ENCODE assay signal across 9 cellular contexts in the genomic region with DNA sequence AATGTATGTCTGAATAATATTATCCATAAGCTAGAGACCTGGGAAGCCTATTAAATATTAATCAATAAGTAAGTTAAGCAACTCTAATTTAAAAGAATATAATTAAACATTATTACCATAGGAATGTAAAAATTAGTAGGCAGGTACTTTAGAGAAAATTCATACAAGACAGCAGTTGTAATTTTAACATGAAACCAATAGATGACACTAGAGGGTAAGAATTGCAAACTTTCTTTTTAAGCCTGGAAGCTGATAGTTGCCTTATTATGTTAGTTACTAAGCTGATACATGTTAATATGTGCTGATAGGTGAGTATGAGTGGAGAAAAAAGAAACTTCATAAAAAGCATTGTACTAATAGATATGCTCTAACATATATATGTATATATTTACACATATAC.
DNase-seq lines count a peak whose midpoint lies in the region; ATAC-seq, FAIRE-seq and TF ChIP-seq lines count a peak whose summit lies in the region.
"Had no signal": no experiment of that assay in that cellular context is flagged by ENCODE, and none has a peak within 500 bp of the region (broad histone marks: within the 10 kb centered on the region; RNA-seq: fewer than 3 reads in every experiment).

No MANE protein-coding gene starts in this region.

- no peaks in the 10 kb centered on the region for H3K79me2 ChIP-seq in HepG2 (ENCODE audit: insufficient read depth, low read length)

- no TSS peak for BruUV-seq in HepG2 (replicated peaks; lab: Mats Ljungman, UMichigan)

- TF ChIP-seq EP300 in HepG2 (IDR thresholded peaks at IDR 0.05; ENCODE audit: low read depth in 2 of 2, low read length in 2 of 2) (no peak), HepG2 (CRISPR knock-in tag; IDR thresholded peaks at IDR 0.05; ENCODE audit: borderline replicate concordance) (no peak), ovary (IDR thresholded peaks at IDR 0.05) (no peak)

- TF ChIP-seq POLR2A in HepG2 (IDR thresholded peaks at IDR 0.05; ENCODE audit: insufficient read depth in 1 of 2, low read depth in 2 of 2, low read length in 2 of 2) (no peak), ovary (IDR thresholded peaks at IDR 0.05) (no peak)

- DNase-seq in DMS153 (lab: John Stamatoyannopoulos, UW) (peak; percentile 6), RWPE2 (ENCODE audit: low spot score) (no peak), HepG2 (ENCODE audit: low spot score) (no peak), NCI-H2029 (lab: John Stamatoyannopoulos, UW) (no peak), iPS-NIHi7 (ENCODE audit: extremely low spot score) (no peak), ovary (no peak)

- ATAC-seq in RWPE2 (ENCODE audit: low read depth) (no peak), HepG2 (no peak), GM21423 (IDR thresholded peaks at IDR 0.05; ENCODE audit: unreplicated experiment) (no peak)
- ATAC-seq: Right ventricle myocardium inferior had no signal

- H3K9me3 ChIP-seq in HEK293 (ENCODE audit: control insufficient read depth, insufficient read depth, low read depth, low read length) (no peaks in the 10 kb centered on the region), RWPE2 (ENCODE audit: severe bottlenecking) (no peaks in the 10 kb centered on the region), HepG2 (ENCODE audit: low read length) (no peaks in the 10 kb centered on the region), ovary (no peaks in the 10 kb centered on the region)

- intact Hi-C loops in HepG2 (cut with micrococcal nuclease; ENCODE audit: unreplicated experiment) (no loop called here), ovary (cut with DNase I) (no loop called here)

- no peak overlapping the region for H2AFZ ChIP-seq in HepG2 (ENCODE audit: low read length)

- H3K4me3 ChIP-seq in HEK293 (ENCODE audit: low read depth, low read length) = no peak overlapping the region
- H3K4me3 ChIP-seq in RWPE2 (ENCODE audit: severe bottlenecking) = no peak overlapping the region
- no peak overlapping the region for H3K4me3 ChIP-seq in HepG2 (replicated peaks in 1 of 3; ENCODE audit: insufficient read depth in 1 of 3, low read depth in 2 of 3, low read length in 3 of 3)
- no peak overlapping the region for H3K4me3 ChIP-seq in ovary

- TF ChIP-seq CTCF in HEK293 (tag by site-specific recombination; IDR thresholded peaks at IDR 0.05) (no peak), RWPE2 (IDR thresholded peaks at IDR 0.05; ENCODE audit: poor library complexity, severe bottlenecking) (peak; percentile 53), HepG2 (CRISPR knock-in tag; IDR thresholded peaks at IDR 0.05) (no peak; the same call in 1 of the 2 replicates), ovary (IDR thresholded peaks at IDR 0.05) (no peak)

- H3K36me3 ChIP-seq in HEK293 (ENCODE audit: control insufficient read depth in 2 of 2, insufficient read depth in 1 of 2, low read length in 2 of 2) (no peaks in the 10 kb centered on the region), RWPE2 (ENCODE audit: low read depth) (no peaks in the 10 kb centered on the region), HepG2 (replicated peaks in 1 of 2; ENCODE audit: control insufficient read depth in 1 of 2, insufficient read depth in 2 of 2, low read length in 2 of 2) (no peaks in the 10 kb centered on the region), ovary (no peaks in the 10 kb centered on the region)

- TF ChIP-seq RAD21 in HepG2 (CRISPR knock-in tag; IDR thresholded peaks at IDR 0.05) = no peak

- H4K20me1 ChIP-seq in HepG2 (ENCODE audit: insufficient read depth, low read length) = no peaks in the 10 kb centered on the region

- in situ Hi-C loops in HepG2 (cut with HindIII; ENCODE audit: extremely low pct_ligation_motif_present, low pct_unique_long_range_greater_than_20kb) = no loop called here

- CTCF ChIA-PET in HEK293 (lab: Yijun Ruan, JAX) = interaction anchor here (0.6 to 1.9 kb wide), 5 partner anchors 8 to 245 kb away, joined by 3 to 10 read pairs (median 3); no protein-coding TSS in a partner anchor
- CTCF ChIA-PET in HepG2 (lab: Yijun Ruan, JAX; ENCODE audit: low intra/inter-chr PET ratio, low total read pairs) = interaction anchor here (1.3 kb wide), 1 partner anchor 245 kb away, joined by 7 read pairs; no protein-coding TSS in a partner anchor

- POLR2A ChIA-PET in HEK293 (lab: Yijun Ruan, JAX) (no interaction called here), HepG2 (lab: Yijun Ruan, JAX) (no interaction called here)

- FAIRE-seq in HepG2 (lab: Jason Lieb, UNC) = no peak

- no peak overlapping the region for H3K27ac ChIP-seq in HEK293 (ENCODE audit: extremely low read depth, low read depth, low read length)
- no peak overlapping the region for H3K27ac ChIP-seq in RWPE2 (ENCODE audit: poor library complexity, severe bottlenecking)
- H3K27ac ChIP-seq in HepG2 (ENCODE audit: extremely low read length, insufficient read depth, low read length) = no peak overlapping the region
- H3K27ac ChIP-seq in ovary = no peak overlapping the region

- H3K27me3 ChIP-seq in RWPE2 (ENCODE audit: insufficient read depth, poor library complexity, severe bottlenecking) = no peaks in the 10 kb centered on the region
- H3K27me3 ChIP-seq in HepG2 (ENCODE audit: control insufficient read depth in 1 of 2, insufficient read depth in 2 of 2, low read length in 2 of 2) = no peaks in the 10 kb centered on the region
- no peaks in the 10 kb centered on the region for H3K27me3 ChIP-seq in ovary

- no peak overlapping the region for H3K4me2 ChIP-seq in HepG2 (ENCODE audit: low read depth, low read length)

- H3K9ac ChIP-seq in HepG2 (ENCODE audit: insufficient read depth, low read depth, low read length) = no peak overlapping the region

- H3K4me1 ChIP-seq in HEK293 (ENCODE audit: control insufficient read depth, insufficient read depth, low read length) = no peaks in the 10 kb centered on the region
- no peaks in the 10 kb centered on the region for H3K4me1 ChIP-seq in RWPE2 (ENCODE audit: insufficient read depth, poor library complexity, severe bottlenecking)
- no peaks in the 10 kb centered on the region for H3K4me1 ChIP-seq in HepG2 (ENCODE audit: insufficient read depth, low read length)
- no peaks in the 10 kb centered on the region for H3K4me1 ChIP-seq in ovary (ENCODE audit: insufficient read depth)

TF ChIP-seq in HEK293, 187 proteins besides CTCF, POLR2A, EP300 and RAD21:
- TF ChIP-seq ZNF76 (tag by site-specific recombination; IDR thresholded peaks at IDR 0.05; ENCODE audit: borderline replicate concordance, low read depth) (no peak), ZNF654 (tag by site-specific recombination; IDR thresholded peaks at IDR 0.05; ENCODE audit: low read depth) (peak; percentile 88), ZSCAN30 (tag by site-specific recombination; IDR thresholded peaks at IDR 0.05) (no peak), ZNF354C (tag by site-specific recombination; IDR thresholded peaks at IDR 0.05; ENCODE audit: borderline replicate concordance, low read depth) (no peak), ZNF10 (tag by site-specific recombination; IDR thresholded peaks at IDR 0.05) (no peak)

TF ChIP-seq in HepG2, 621 proteins besides CTCF, POLR2A, EP300 and RAD21:
- TF ChIP-seq ZSCAN21 (CRISPR knock-in tag; IDR thresholded peaks at IDR 0.05; ENCODE audit: borderline replicate concordance) (no peak), STAG1 (CRISPR knock-in tag; IDR thresholded peaks at IDR 0.05) (peak; percentile 25; the same call in 1 of the 2 replicates)
TF ChIP-seq in HepG2: peak in this region for 1.
